ENCODE assay signal across 19 cellular contexts in genomic region chr11:113531575-113532451, GRCh38. TPM values are rescaled to one million over a fixed set of nuclear protein-coding genes. Genes with fewer than 3 reads are reported as not detected.
A peak's percentile ranks its signal among the peaks of the same experiment; 100 is the strongest.
DNase-seq lines count a peak whose midpoint lies in the region; ATAC-seq and TF ChIP-seq lines count a peak whose summit lies in the region.
"Had no signal": no experiment of that assay in that cellular context is flagged by ENCODE, and none has a peak within 500 bp of the region (broad histone marks: within the 10 kb centered on the region; RNA-seq: fewer than 3 reads in every experiment).

No MANE protein-coding gene starts in this region.

- peaks cover 25% of the 10 kb centered on the region for H3K27me3 Mint-ChIP-seq in endodermal cell (ENCODE audit: insufficient read depth)

- no peaks in the 10 kb centered on the region for H3K4me1 ChIP-seq in endodermal cell (ENCODE audit: control insufficient read depth, insufficient read depth, low read length)
- H3K4me1 ChIP-seq: A549; BLaER1 treated with 17β-estradiol and CSF1 and Interleukin-3, amounts not matched to agents 10 nM and 100 nM had no signal

- peak; percentile 34 for DNase-seq in AG10803 (ENCODE audit: low read depth)
- DNase-seq in NCI-H2171 (lab: John Stamatoyannopoulos, UW), result peak; percentile 3
- peak; percentile 56 for DNase-seq in endodermal cell
- DNase-seq in myocyte (ENCODE audit: low read depth), result peak; percentile 33
- DNase-seq in stimulated activated CD4-positive, alpha-beta T cell treated with anti-CD3 and anti-CD28 coated beads, Interleukin-1b, Interleukin-23, amount 100 ng/mL, for 48 hours, result no peak
- no peak for DNase-seq in NCI-H2081 (lab: John Stamatoyannopoulos, UW)
- DNase-seq in posterior vena cava (ENCODE audit: low spot score), result no peak

- H3K4me1 Mint-ChIP-seq in endodermal cell, result peaks cover 14% of the 10 kb centered on the region
- H3K4me1 Mint-ChIP-seq: activated naive CD8-positive, alpha-beta T cell treated with anti-CD3 and anti-CD28 coated beads, Interleukin-2, amount 10 ng/mL, durations not matched to agents 7 days and 5 days had no signal

- no peak overlapping the region for H3K9ac ChIP-seq in endodermal cell (ENCODE audit: extremely low read depth, low read length, poor library complexity, severe bottlenecking)
- H3K9ac ChIP-seq: BLaER1 treated with 17β-estradiol and CSF1 and Interleukin-3, amounts not matched to agents 10 nM and 100 nM had no signal

- no peak overlapping the region for H3K4me3 ChIP-seq in AG10803 (ENCODE audit: low read length)
- H3K4me3 ChIP-seq in endodermal cell (ENCODE audit: low read length), result no peak overlapping the region
- H3K4me3 ChIP-seq: A549; BLaER1 treated with 17β-estradiol and CSF1 and Interleukin-3, amounts not matched to agents 10 nM and 100 nM; GM12878; MG63; tibial artery had no signal

- intact Hi-C loops in posterior vena cava (cut with DNase I), result loop anchor here (5.0 to 10.0 kb wide), 2 partner anchors 225 to 227 kb away; no protein-coding TSS in a partner anchor

- no peak overlapping the region for H3K27ac Mint-ChIP-seq in endodermal cell
- H3K27ac Mint-ChIP-seq: activated naive CD8-positive, alpha-beta T cell treated with anti-CD3 and anti-CD28 coated beads, Interleukin-2, amount 10 ng/mL, durations not matched to agents 7 days and 5 days; dendritic cell treated with granulocyte-macrophage colony-stimulating factor and Interleukin-4, amounts not matched to agents 40 ng/mL and 50 ng/mL, for 4 days had no signal

- 86 to 89% methylated on average over 4 to 8 of the region's 8 CpGs for WGBS in endodermal cell (ENCODE audit: insufficient coverage in 1 of 2, insufficient read length in 1 of 2), 2 experiments

- H3K9me3 ChIP-seq in endodermal cell (ENCODE audit: control insufficient read depth, low read length), result no peaks in the 10 kb centered on the region
- H3K9me3 ChIP-seq: A549; BLaER1 treated with 17β-estradiol and CSF1 and Interleukin-3, amounts not matched to agents 10 nM and 100 nM; MG63; tibial artery had no signal

- no peaks in the 10 kb centered on the region for H3K36me3 ChIP-seq in endodermal cell (ENCODE audit: control insufficient read depth, insufficient read depth, low read length)
- H3K36me3 ChIP-seq: BLaER1 treated with 17β-estradiol and CSF1 and Interleukin-3, amounts not matched to agents 10 nM and 100 nM; MG63; tibial artery had no signal

- no peak overlapping the region for H3K27ac ChIP-seq in endodermal cell (ENCODE audit: low read depth, low read length)
- H3K27ac ChIP-seq: A549; BLaER1 treated with 17β-estradiol and CSF1 and Interleukin-3, amounts not matched to agents 10 nM and 100 nM; epithelial cell of prostate; tibial artery had no signal

- no peak overlapping the region for H3K4me3 Mint-ChIP-seq in endodermal cell
- H3K4me3 Mint-ChIP-seq: activated naive CD8-positive, alpha-beta T cell treated with anti-CD3 and anti-CD28 coated beads, Interleukin-2, amount 10 ng/mL, durations not matched to agents 7 days and 5 days; brain; dendritic cell treated with granulocyte-macrophage colony-stimulating factor and Interleukin-4, amounts not matched to agents 40 ng/mL and 50 ng/mL, for 4 days had no signal

- no peak for ATAC-seq in HG02610 (IDR thresholded peaks at IDR 0.05; ENCODE audit: unreplicated experiment)

- no peaks in the 10 kb centered on the region for H3K36me3 Mint-ChIP-seq in endodermal cell (ENCODE audit: low read depth)
- H3K36me3 Mint-ChIP-seq: activated naive CD8-positive, alpha-beta T cell treated with anti-CD3 and anti-CD28 coated beads, Interleukin-2, amount 10 ng/mL, durations not matched to agents 7 days and 5 days; brain had no signal

- no peaks in the 10 kb centered on the region for H3K9me3 Mint-ChIP-seq in endodermal cell
- H3K9me3 Mint-ChIP-seq: activated naive CD8-positive, alpha-beta T cell treated with anti-CD3 and anti-CD28 coated beads, Interleukin-2, amount 10 ng/mL, durations not matched to agents 7 days and 5 days; brain; dendritic cell treated with granulocyte-macrophage colony-stimulating factor and Interleukin-4, amounts not matched to agents 40 ng/mL and 50 ng/mL, for 4 days had no signal

- no peaks in the 10 kb centered on the region for H3K27me3 ChIP-seq in endodermal cell (ENCODE audit: control insufficient read depth, insufficient read depth, low read length, poor library complexity, severe bottlenecking)
- H3K27me3 ChIP-seq: BLaER1 treated with 17β-estradiol and CSF1 and Interleukin-3, amounts not matched to agents 10 nM and 100 nM; MG63 had no signal

- TF ChIP-seq CTCF in AG10803 (conservative IDR thresholded peaks at IDR 0.05; ENCODE audit: low read length), result no peak
- no peak for TF ChIP-seq CTCF in endodermal cell (conservative IDR thresholded peaks at IDR 0.05)

RNA-seq across cellular contexts. Expression of gene DRD2, which starts 56.6 kb away (rescaled TPM):
- total RNA-seq in endodermal cell (1 to 10 TPM in 1 of 2 donors, under 1 TPM in 1; 0.35 to 2.1 TPM), myocyte (0.10 and 0.11 TPM in 2 replicates), posterior vena cava (under 1 TPM; 0.29 to 0.51 TPM)
- 2.6 TPM for polyA plus RNA-seq in endodermal cell (2013, experiment 1 of 2)
- 4.1 TPM for polyA plus RNA-seq in endodermal cell (2013, experiment 2 of 2)
- 1.3 TPM for polyA plus RNA-seq in myocyte (2012)
- total RNA-seq: activated CD8-positive, alpha-beta memory T cell treated with anti-CD3 and anti-CD28 coated beads for 36 hours; activated naive CD8-positive, alpha-beta T cell treated with anti-CD3 and anti-CD28 coated beads, Interleukin-2, amount 10 ng/mL, durations not matched to agents 7 days and 5 days; GM12878; osteocyte had no signal
- polyA plus RNA-seq: A549, GM12878 had no signal

Comparison
In these comparisons a context has a peak if more than half of its experiments do, and no peak if none do; other contexts are left out.
1. DNase-seq: peak in AG10803 (single experiment), NCI-H2171 (single experiment), endodermal cell (single experiment) and myocyte (single experiment); none in stimulated activated CD4-positive, alpha-beta T cell treated with anti-CD3 and anti-CD28 coated beads, Interleukin-1b, Interleukin-23, amount 100 ng/mL, for 48 hours (single experiment), NCI-H2081 (0 of 2) and posterior vena cava (single experiment).